In genomic region chr13:21175656-21176194, GRCh38 we compare ENCODE assay signal across 8 cellular contexts. TPM values are rescaled to one million over a fixed set of nuclear protein-coding genes. Genes with fewer than 3 reads are reported as not detected.
DNase-seq lines count a peak whose midpoint lies in the region; TF ChIP-seq lines count a peak whose summit lies in the region.

No MANE protein-coding gene starts in this region.

- no peaks in the 10 kb centered on the region for H3K36me3 ChIP-seq in Caco-2 (ENCODE audit: control insufficient read depth, insufficient read depth, low read length)
- peaks cover 45% of the 10 kb centered on the region for H3K36me3 ChIP-seq in KOPT-K1 (ENCODE audit: insufficient read depth, low read length)

- intact Hi-C loops in Caco-2 (cut with micrococcal nuclease; ENCODE audit: unreplicated experiment) = loop anchor here (2.0 kb wide), 1 partner anchor 233 kb away; no protein-coding TSS in a partner anchor

- peak overlapping the region; percentile 94 for H3K27ac ChIP-seq in KOPT-K1 (ENCODE audit: low read depth, low read length, poor library complexity, severe bottlenecking)

- H3K9me3 Mint-ChIP-seq in Caco-2 (ENCODE audit: unreplicated experiment) = no peaks in the 10 kb centered on the region

- H3K4me1 ChIP-seq in Caco-2 (peaks cover 11% of the 10 kb centered on the region; the same call in 1 of the 2 replicates), mononuclear cell (ENCODE audit: insufficient read depth, low read length) (peaks cover 18% of the 10 kb centered on the region)

- POLR2A ChIA-PET in Caco-2 (lab: Charles Lee) = interaction anchor here (0.7 to 1.8 kb wide), 10 partner anchors 20 to 428 kb away, joined by 3 to 12 read pairs (median 4); partner anchors contain the start of genes MICU2 and XPO4

- H3K4me3 ChIP-seq in Caco-2 (ENCODE audit: low read depth, low read length) (peak overlapping the region; percentile 82), mononuclear cell (ENCODE audit: low read length) (peak overlapping the region; percentile 92)

- H3K27ac Mint-ChIP-seq in Caco-2 (ENCODE audit: unreplicated experiment) = peak overlapping the region; percentile 96

- H3K9me3 ChIP-seq in Caco-2 = no peaks in the 10 kb centered on the region
- H3K9me3 ChIP-seq in KOPT-K1 (ENCODE audit: insufficient read depth, low read length, poor library complexity, severe bottlenecking) = no peaks in the 10 kb centered on the region
- no peaks in the 10 kb centered on the region for H3K9me3 ChIP-seq in mononuclear cell (ENCODE audit: low read depth, low read length)

- no peaks in the 10 kb centered on the region for H3K27me3 Mint-ChIP-seq in Caco-2 (ENCODE audit: insufficient read depth, unreplicated experiment)

- CTCF ChIA-PET in Caco-2 (lab: Charles Lee) = no interaction called here

- DNase-seq in Caco-2 = no peak
- peak; percentile 21 for DNase-seq in brain pericyte (ENCODE audit: low read depth, low spot score)
- DNase-seq in NOMO-1 treated with DMSO at 0.1 percent for 48 hours (lab: John Stamatoyannopoulos, UW; ENCODE audit: unreplicated experiment) = no peak
- DNase-seq in NCI-H1105 treated with DMSO at 0.1 percent for 48 hours (lab: John Stamatoyannopoulos, UW) = no peak
- DNase-seq in activated CD4-positive, alpha-beta T cell treated with anti-CD3 and anti-CD28 coated beads, Interleukin-2, amount 50 U/mL, for 48 hours = no peak
- no peak for DNase-seq in T1000 (lab: John Stamatoyannopoulos, UW)

- peak overlapping the region; percentile 87 for H3K4me3 Mint-ChIP-seq in Caco-2 (ENCODE audit: unreplicated experiment)

- peaks cover 30% of the 10 kb centered on the region for H3K36me3 Mint-ChIP-seq in Caco-2 (ENCODE audit: insufficient read depth, unreplicated experiment)

- H3K4me1 Mint-ChIP-seq in Caco-2 (ENCODE audit: low read depth, unreplicated experiment) = peaks cover 7% of the 10 kb centered on the region

- no peaks in the 10 kb centered on the region for H3K27me3 ChIP-seq in Caco-2 (replicated peaks; ENCODE audit: control insufficient read depth, insufficient read depth, low read length)
- no peaks in the 10 kb centered on the region for H3K27me3 ChIP-seq in mononuclear cell (ENCODE audit: insufficient read depth, low read length)

- TSS peak; percentile 64 for BruUV-seq in Caco-2 (replicated peaks; lab: Mats Ljungman, UMichigan)

- TF ChIP-seq CTCF in Caco-2 (IDR thresholded peaks at IDR 0.05; ENCODE audit: insufficient read depth in 1 of 2, low read depth in 1 of 2, low read length in 1 of 2, severe bottlenecking in 1 of 2, unreplicated experiment in 1 of 2) = no peak

RNA-seq across cellular contexts. Expression of gene SKA3, which starts 0.6 kb away (rescaled TPM):
- total RNA-seq in Caco-2 (2022) = 33.3 and 37.5 TPM in 2 replicates
- total RNA-seq in mononuclear cell = 19.7 TPM

RNA-seq across cellular contexts. Expression of gene MRPL57, which starts 0.7 kb away (rescaled TPM):
- total RNA-seq in Caco-2 (2022) (32.8 and 33.9 TPM in 2 replicates), mononuclear cell (9.8 TPM)

RNA-seq across cellular contexts. Expression of gene SAP18, which starts 35.8 kb away (rescaled TPM):
- total RNA-seq in Caco-2 (2022) = 395 and 441 TPM in 2 replicates
- total RNA-seq in mononuclear cell = 51.5 TPM
